7 cellular contexts compared by ENCODE assay signal in the genomic region with DNA sequence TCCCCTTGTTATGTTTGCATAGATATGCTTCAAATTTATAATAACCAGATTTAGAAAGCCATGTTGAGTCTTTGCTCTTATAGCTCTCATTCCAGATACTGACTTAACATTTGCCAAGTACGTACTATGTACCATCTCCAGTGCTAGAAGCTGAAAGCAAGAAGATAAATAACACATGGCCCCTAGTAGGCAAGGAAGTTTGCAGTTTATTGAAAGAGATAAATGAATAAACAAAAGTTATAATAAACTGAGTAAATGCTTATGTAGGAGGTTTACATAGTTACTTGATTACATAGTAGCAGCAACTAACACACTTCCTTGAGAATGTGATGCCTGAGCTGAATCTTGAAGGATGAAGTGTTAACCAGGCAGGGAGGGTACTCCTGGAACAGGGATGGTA.
"Had no signal": no experiment of that assay in that cellular context is flagged by ENCODE, and none has a peak within 500 bp of the region (broad histone marks: within the 10 kb centered on the region; RNA-seq: fewer than 3 reads in every experiment).

No MANE protein-coding gene starts in this region.

- H3K36me3 Mint-ChIP-seq: IgD-negative memory B cell had no signal

- H3K4me3 ChIP-seq: GM23248 had no signal

- H3K27me3 Mint-ChIP-seq: IgD-negative memory B cell had no signal

- H3K4me3 Mint-ChIP-seq: IgD-negative memory B cell had no signal

- H2AFZ ChIP-seq: GM23248 had no signal

- H3K27ac ChIP-seq: GM23248, HL-60 had no signal

- H3K9ac ChIP-seq: GM23248 had no signal

- DNase-seq: GM23248, GOT3, H7, HCEC 1CT, KBM-7 had no signal
